Comparison of ENCODE assay signal across 11 cellular contexts in the genomic region with DNA sequence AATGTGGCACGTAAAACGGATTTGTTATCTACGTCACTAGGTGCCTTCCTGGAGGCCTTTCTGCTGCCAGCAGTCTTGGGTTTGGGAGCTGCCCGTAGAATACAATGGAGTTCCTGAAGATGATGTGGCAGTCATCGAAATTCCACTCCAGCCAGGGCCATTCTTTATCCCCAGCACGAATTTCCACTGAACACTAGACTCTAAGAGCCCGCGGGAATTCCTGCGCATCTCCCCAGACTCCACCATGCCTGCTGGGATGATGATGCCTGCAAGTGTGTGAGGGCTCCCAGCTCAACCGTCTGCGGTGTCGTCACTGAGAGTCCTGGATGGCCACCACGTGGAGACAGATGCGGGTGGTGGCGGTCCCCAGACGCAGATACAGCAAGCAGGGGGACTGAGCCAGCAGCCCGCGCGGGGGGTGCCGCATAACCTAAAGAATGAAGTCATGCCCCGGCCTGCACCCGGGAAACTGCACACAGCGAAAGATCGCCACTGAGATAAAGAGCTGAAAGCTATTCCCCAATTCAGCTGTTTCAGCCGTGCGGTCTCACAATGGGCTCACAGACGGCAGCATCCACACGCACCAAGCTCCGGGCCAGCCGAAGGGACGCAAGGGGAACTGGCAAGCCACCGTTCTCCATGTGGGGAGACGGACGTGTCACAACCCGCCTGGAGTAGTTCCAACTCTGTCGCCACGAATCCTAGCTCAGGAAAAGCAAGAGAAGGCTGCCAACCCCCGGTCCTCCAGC. TPM values are rescaled to one million over a fixed set of nuclear protein-coding genes. Genes with fewer than 3 reads are reported as not detected.
DNase-seq lines count a peak whose midpoint lies in the region; ATAC-seq and TF ChIP-seq lines count a peak whose summit lies in the region.
"Had no signal": no experiment of that assay in that cellular context is flagged by ENCODE, and none has a peak within 500 bp of the region (broad histone marks: within the 10 kb centered on the region; RNA-seq: fewer than 3 reads in every experiment).

No MANE protein-coding gene starts in this region.

- TF ChIP-seq POLR2A in esophagus squamous epithelium (IDR thresholded peaks at IDR 0.05) (no peak), thyroid gland (IDR thresholded peaks at IDR 0.05) (no peak)

- H3K56ac ChIP-seq in mesendoderm (ENCODE audit: low read length), result peak overlapping the region; percentile 17

- intact Hi-C loops in esophagus squamous epithelium (cut with DNase I) (no loop called here), thyroid gland (cut with DNase I) (no loop called here)

- no peak overlapping the region for H4K5ac ChIP-seq in mesendoderm (ENCODE audit: low read length)

- peaks cover 16% of the 10 kb centered on the region for H3K79me1 ChIP-seq in mesendoderm (ENCODE audit: low read length)

- no peak overlapping the region for H2BK5ac ChIP-seq in mesendoderm (ENCODE audit: low read length)

- no peaks in the 10 kb centered on the region for H3K36me3 ChIP-seq in esophagus squamous epithelium
- no peaks in the 10 kb centered on the region for H3K36me3 ChIP-seq in mesendoderm (ENCODE audit: control insufficient read depth, insufficient read depth, low read length)
- no peaks in the 10 kb centered on the region for H3K36me3 ChIP-seq in thyroid gland
- H3K36me3 ChIP-seq: cardiac muscle cell had no signal

- H3K4me1 ChIP-seq in esophagus squamous epithelium (peaks cover 5 to 77% (median 34%) of the 10 kb centered on the region in 3 donors), mesendoderm (ENCODE audit: control insufficient read depth, low read depth, low read length) (peaks cover 15% of the 10 kb centered on the region), thyroid gland (peaks cover 10 to 55% of the 10 kb centered on the region in 2 donors)

- no peak overlapping the region for H3K23ac ChIP-seq in mesendoderm (ENCODE audit: low read length)

- ATAC-seq in SK-N-SH treated with all-trans-retinoic acid at 6 μM for 48 hours, result peak; percentile 24; the same call in 2 of the 3 replicates
- ATAC-seq: K562 had no signal

- H3K4me2 ChIP-seq in mesendoderm (ENCODE audit: low read length), result no peak overlapping the region

- peak overlapping the region in 3 of 4 donors; percentile 57 to 70 (median 69) for H3K27ac ChIP-seq in esophagus squamous epithelium
- H3K27ac ChIP-seq in mesendoderm (ENCODE audit: low read depth, low read length), result no peak overlapping the region
- peak overlapping the region in 2 of 3 donors; percentile 36 to 59 for H3K27ac ChIP-seq in thyroid gland
- H3K27ac ChIP-seq: cardiac muscle cell had no signal

- H3K9ac ChIP-seq in mesendoderm (ENCODE audit: low read length), result no peak overlapping the region

- WGBS in esophagus squamous epithelium, 2 donors, result 44 to 64% methylated on average over 9 to 12 of the region's 38 CpGs
- no CpG with 5 or more reads among the region's 38 CpGs for WGBS in mesendoderm (ENCODE audit: extremely low coverage, insufficient coverage, low lambda C conversion rate)
- 78 to 84% methylated on average over 38 of the region's 38 CpGs for whole genome bisulfite sequencing in thyroid gland, 2 donors

- no peaks in the 10 kb centered on the region for H3K79me2 ChIP-seq in mesendoderm (ENCODE audit: control insufficient read depth, insufficient read depth, low read length)

- H3K18ac ChIP-seq in mesendoderm (ENCODE audit: low read length), result no peak overlapping the region

- H3K4me3 ChIP-seq in esophagus squamous epithelium (peak overlapping the region in 2 of 4 donors; percentile 13 to 46), mesendoderm (ENCODE audit: low read length) (no peak overlapping the region), thyroid gland (replicated peaks in 1 of 3) (no peak overlapping the region)
- H3K4me3 ChIP-seq: cardiac muscle cell, K562 had no signal

- H3K27me3 ChIP-seq in esophagus squamous epithelium, result no peaks in the 10 kb centered on the region
- no peaks in the 10 kb centered on the region for H3K27me3 ChIP-seq in mesendoderm (ENCODE audit: insufficient read depth, low read length, poor library complexity)
- H3K27me3 ChIP-seq in thyroid gland, result no peaks in the 10 kb centered on the region
- H3K27me3 ChIP-seq: cardiac muscle cell had no signal

- TF ChIP-seq CTCF in esophagus squamous epithelium (IDR thresholded peaks at IDR 0.05) (peak in 1 of 6 experiments; percentile 10), thyroid gland (IDR thresholded peaks at IDR 0.05) (no peak)

- DNase-seq in esophagus squamous epithelium (lab: John Stamatoyannopoulos, UW), result no peak
- DNase-seq in mesendoderm, result peak; percentile 36
- no peak for DNase-seq in thyroid gland
- DNase-seq in pons (ENCODE audit: low spot score), result no peak
- DNase-seq in COLO668 (lab: John Stamatoyannopoulos, UW; ENCODE audit: unreplicated experiment), result no peak
- DNase-seq in inferior parietal cortex (ENCODE audit: extremely low spot score), result no peak
- no peak for DNase-seq in stimulated activated CD4-positive, alpha-beta T cell treated with anti-CD3 and anti-CD28 coated beads, Interleukin-2, amount 100 ng/mL, for 24 hours
- DNase-seq: NCI-H2029 had no signal

- no peak overlapping the region for H2AK5ac ChIP-seq in mesendoderm (ENCODE audit: low read length)

- H2BK15ac ChIP-seq in mesendoderm (replicated peaks; ENCODE audit: low read depth), result no peak overlapping the region

- H3K9me3 ChIP-seq in esophagus squamous epithelium, result no peaks in the 10 kb centered on the region
- H3K9me3 ChIP-seq in thyroid gland, result no peaks in the 10 kb centered on the region

- no peak overlapping the region for H2BK120ac ChIP-seq in mesendoderm (ENCODE audit: low read depth, low read length)

- H3K4ac ChIP-seq in mesendoderm (ENCODE audit: low read depth, low read length), result no peak overlapping the region

- H4K8ac ChIP-seq in mesendoderm (ENCODE audit: low read depth, low read length), result no peak overlapping the region

TF ChIP-seq in SK-N-SH treated with all-trans-retinoic acid at 6 μM for 48 hours, 23 proteins besides CTCF, POLR2A, EP300 and RAD21:
- TF ChIP-seq ZFP30 (CRISPR knock-in tag; IDR thresholded peaks at IDR 0.05) (no peak), BACH2 (CRISPR knock-in tag; IDR thresholded peaks at IDR 0.05; ENCODE audit: borderline replicate concordance) (no peak), PPARA (CRISPR knock-in tag; IDR thresholded peaks at IDR 0.05; ENCODE audit: borderline replicate concordance) (no peak)

RNA-seq across cellular contexts. Expression of a gene that starts 41.1 kb away (rescaled TPM):
- total RNA-seq in esophagus squamous epithelium, result 10 to 100 TPM in 3 of 4 donors, 1 to 10 TPM in 1; 8.9 to 97.1 (median 40.2) TPM
- 28.0 TPM for polyA plus RNA-seq in mesendoderm (2013, experiment 1 of 2)
- polyA plus RNA-seq in mesendoderm (2013, experiment 2 of 2), result 29.2 TPM
- 100 to 1,000 TPM in 2 of 4 donors, 10 to 100 TPM in 2; 71.3 to 161 (median 112) TPM for total RNA-seq in thyroid gland
- polyA plus RNA-seq: K562 had no signal

RNA-seq across cellular contexts. Expression of a gene that starts 41.2 kb away (rescaled TPM):
- total RNA-seq in esophagus squamous epithelium, result 100 to 1,000 TPM in 1 of 4 donors, 10 to 100 TPM in 3; 11.9 to 102 (median 43.5) TPM
- polyA plus RNA-seq in mesendoderm (2013, experiment 1 of 2), result 32.1 TPM
- 31.1 TPM for polyA plus RNA-seq in mesendoderm (2013, experiment 2 of 2)
- total RNA-seq in thyroid gland, result 100 to 1,000 TPM in 3 of 4 donors, 10 to 100 TPM in 1; 97.6 to 193 (median 131) TPM
